Comparison of ENCODE assay signal across 33 cellular contexts in the genomic region with DNA sequence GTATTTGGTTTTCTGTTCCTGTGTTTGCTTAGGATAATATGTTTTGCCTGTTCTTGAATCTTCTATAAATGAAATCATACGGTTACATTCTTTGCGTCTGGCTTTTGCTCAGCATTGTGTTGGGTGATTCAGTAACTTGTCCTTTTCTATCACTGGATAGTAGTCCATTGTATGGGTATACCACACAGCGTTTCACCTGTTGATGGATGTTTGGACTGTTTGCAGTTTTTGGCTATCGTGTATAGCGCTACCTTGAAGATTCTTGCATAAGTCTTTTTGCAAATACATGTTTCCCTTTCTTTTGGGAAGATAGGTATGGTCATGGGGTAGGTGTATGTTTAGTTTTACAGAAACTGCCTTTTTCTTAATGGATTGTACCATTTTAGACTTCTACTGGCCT. TPM values are rescaled to one million over a fixed set of nuclear protein-coding genes. Genes with fewer than 3 reads are reported as not detected.
"Had no signal": no experiment of that assay in that cellular context is flagged by ENCODE, and none has a peak within 500 bp of the region (broad histone marks: within the 10 kb centered on the region; RNA-seq: fewer than 3 reads in every experiment).

No MANE protein-coding gene starts in this region.

- H3K9me3 ChIP-seq: ascending aorta, body of pancreas, MG63 had no signal

- H3K36me3 ChIP-seq: ascending aorta had no signal

- H3K27me3 ChIP-seq: ascending aorta, body of pancreas, MG63 had no signal

- H3K27ac ChIP-seq: ascending aorta, body of pancreas had no signal

- ATAC-seq: activated CD8-positive, alpha-beta T cell treated with anti-CD3 and anti-CD28 coated beads, Interleukin-2, amount 10 ng/mL, durations not matched to agents 7 days and 5 days; activated naive CD8-positive, alpha-beta T cell treated with anti-CD3 and anti-CD28 coated beads, Interleukin-2, amount 50 U/mL, for 24 hours; body of pancreas; PC-3; WTC11 had no signal

- H3K9me3 Mint-ChIP-seq: activated naive CD8-positive, alpha-beta T cell treated with anti-CD3 and anti-CD28 coated beads, Interleukin-2, amount 50 U/mL, for 24 hours; T-helper 1 cell treated with Interleukin-12 subunit alpha and Interleukin-12 subunit beta and Interleukin-4 antibody, amounts not matched to agents 30 μg/mL and 1 μg/mL, for 36 hours; WTC11 had no signal

- H3K4me3 ChIP-seq: ascending aorta, body of pancreas, MG63 had no signal

- H3K27me3 Mint-ChIP-seq: activated naive CD8-positive, alpha-beta T cell treated with anti-CD3 and anti-CD28 coated beads, Interleukin-2, amount 50 U/mL, for 24 hours had no signal

- H3K4me1 ChIP-seq: ascending aorta had no signal

- DNase-seq: activated CD4-positive, alpha-beta T cell treated with anti-CD3 and anti-CD28 coated beads for 48 hours; activated CD4-positive, alpha-beta T cell treated with anti-CD3 and anti-CD28 coated beads, Interleukin-2, amount 50 U/mL, for 4 hours; activated CD4-positive, CD25-positive, alpha-beta regulatory T cell treated with anti-CD3 and anti-CD28 coated beads, Interleukin-2, amount 50 U/mL, for 72 hours; activated CD8-positive, alpha-beta memory T cell treated with anti-CD3 and anti-CD28 coated beads, Interleukin-2, amount 50 U/mL, for 48 hours; activated CD8-positive, alpha-beta T cell treated with anti-CD3 and anti-CD28 coated beads, Interleukin-2, amount 10 ng/mL, durations not matched to agents 7 days and 5 days; activated naive CD4-positive, alpha-beta T cell treated with anti-CD3 and anti-CD28 coated beads, Interleukin-2, amount 50 U/mL, for 16 hours; activated naive CD8-positive, alpha-beta T cell treated with anti-CD3 and anti-CD28 coated beads, Interleukin-2, amount 50 U/mL, for 24 hours; activated T-cell treated with anti-CD3 and anti-CD28 coated beads, Interleukin-2, amount 50 U/mL, for 1 hour; amniotic stem cell; body of pancreas; central memory CD4-positive, alpha-beta T cell; KBM-7; MG63; NCI-H1105; NCI-H1436; NCI-H1694 treated with DMSO at 0.1 percent for 48 hours; NCI-H2081 treated with DMSO at 0.1 percent for 48 hours; NCI-H2227 treated with DMSO at 0.1 percent for 48 hours; NCI-H526; NCI-H774; NK-92 treated with Interleukin-12 subunit alpha and Interleukin-12 subunit beta, amount 100 ng/mL, for 24 hours; PC-3; SHP77 treated with DMSO at 0.1 percent for 48 hours; T-helper 9 cell had no signal

- H3K27ac Mint-ChIP-seq: activated naive CD8-positive, alpha-beta T cell treated with anti-CD3 and anti-CD28 coated beads, Interleukin-2, amount 50 U/mL, for 24 hours; T-helper 1 cell treated with Interleukin-12 subunit alpha and Interleukin-12 subunit beta and Interleukin-4 antibody, amounts not matched to agents 30 μg/mL and 1 μg/mL, for 36 hours had no signal

- H3K4me3 Mint-ChIP-seq: activated CD8-positive, alpha-beta T cell treated with anti-CD3 and anti-CD28 coated beads, Interleukin-2, amount 10 ng/mL, durations not matched to agents 7 days and 5 days; activated naive CD8-positive, alpha-beta T cell treated with anti-CD3 and anti-CD28 coated beads, Interleukin-2, amount 50 U/mL, for 24 hours; T-helper 1 cell treated with Interleukin-12 subunit alpha and Interleukin-12 subunit beta and Interleukin-4 antibody, amounts not matched to agents 30 μg/mL and 1 μg/mL, for 36 hours; WTC11 had no signal

- FAIRE-seq: bronchial epithelial cell, RCC 7860 had no signal

RNA-seq across cellular contexts. Expression of a gene that starts 9.5 kb away (rescaled TPM):
- total RNA-seq: ascending aorta had no signal

RNA-seq across cellular contexts. Expression of a gene that starts 50.4 kb away (rescaled TPM):
- total RNA-seq: activated CD8-positive, alpha-beta T cell treated with anti-CD3 and anti-CD28 coated beads, Interleukin-2, amount 10 ng/mL, durations not matched to agents 7 days and 5 days; ascending aorta; body of pancreas; bronchial epithelial cell; chondrocyte; LHCN-M2; NCI-H460; PC-3; SK-MEL-5; WTC11 had no signal
